Comparison of ENCODE assay signal across 9 cellular contexts in the genomic region with DNA sequence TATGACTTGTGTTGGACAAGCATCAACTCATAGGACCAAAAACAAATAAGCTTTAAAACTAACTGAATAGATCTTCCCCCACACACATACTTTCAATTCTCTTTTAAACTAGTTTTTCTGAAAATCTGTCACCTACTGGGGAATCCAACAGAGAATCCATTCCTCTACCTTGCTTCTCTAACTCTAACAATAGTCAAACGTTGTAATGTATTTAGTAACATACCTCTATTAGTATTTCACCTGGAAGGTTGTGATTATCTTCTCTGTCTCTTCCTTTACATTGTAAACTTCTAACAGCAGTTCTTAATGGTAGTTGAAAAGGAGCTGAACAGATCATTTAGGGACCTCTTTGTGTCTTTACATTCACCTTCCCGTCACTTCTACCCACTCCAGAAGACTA.
"Had no signal": no experiment of that assay in that cellular context is flagged by ENCODE, and none has a peak within 500 bp of the region (broad histone marks: within the 10 kb centered on the region; RNA-seq: fewer than 3 reads in every experiment).

No MANE protein-coding gene starts in this region.

- H3K4me2 ChIP-seq: KMS-11 had no signal

- H3K36me3 Mint-ChIP-seq: IgD-negative memory B cell had no signal

- ATAC-seq: HepG2, K562 had no signal

- H3K4me3 ChIP-seq: K562 had no signal

- H3K4me1 Mint-ChIP-seq: IgD-negative memory B cell had no signal

- FAIRE-seq: HepG2, HTR-8/SVneo, K562 had no signal

- H3K9me3 Mint-ChIP-seq: IgD-negative memory B cell had no signal

- H3K27ac ChIP-seq: HL-60, KMS-11 had no signal

- DNase-seq: IMR-90, KBM-7, KG1 had no signal

- H3K4me3 Mint-ChIP-seq: IgD-negative memory B cell had no signal

- H3K9ac ChIP-seq: KMS-11 had no signal

- H3K27ac Mint-ChIP-seq: IgD-negative memory B cell had no signal
